Comparison of ENCODE assay signal across 9 cellular contexts in the genomic region with DNA sequence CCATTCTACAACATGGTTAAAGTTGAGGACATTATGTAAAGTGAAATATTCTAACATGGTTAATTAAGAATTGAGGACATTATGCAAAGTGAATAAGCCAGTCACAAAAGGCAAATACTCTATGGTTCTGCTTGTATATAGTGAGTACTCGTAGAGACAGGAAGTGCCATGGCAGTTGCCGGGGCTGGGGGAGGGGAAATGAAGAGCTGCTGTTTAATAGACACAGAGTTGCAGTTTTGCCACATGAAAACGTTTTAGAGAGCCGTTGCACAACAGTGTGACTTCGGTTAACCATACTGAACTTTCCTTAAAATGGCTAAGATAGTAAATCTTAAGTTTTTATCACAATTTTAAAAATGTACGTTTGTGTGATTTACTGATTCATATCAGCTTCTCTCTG.
DNase-seq lines count a peak whose midpoint lies in the region; ATAC-seq lines count a peak whose summit lies in the region.
"Had no signal": no experiment of that assay in that cellular context is flagged by ENCODE, and none has a peak within 500 bp of the region (broad histone marks: within the 10 kb centered on the region; RNA-seq: fewer than 3 reads in every experiment).

No MANE protein-coding gene starts in this region.

- ATAC-seq in GM21529 (IDR thresholded peaks at IDR 0.05; ENCODE audit: unreplicated experiment) (no peak), GM21825 (IDR thresholded peaks at IDR 0.05; ENCODE audit: unreplicated experiment) (no peak)

- no peaks in the 10 kb centered on the region for H3K27me3 ChIP-seq in CD8-positive, alpha-beta memory T cell (ENCODE audit: insufficient read depth, low read length, poor library complexity, severe bottlenecking)

- no peaks in the 10 kb centered on the region for H3K36me3 ChIP-seq in CD8-positive, alpha-beta memory T cell (ENCODE audit: insufficient read depth, low read length)

- peak; percentile 28 to 78 (median 61) for DNase-seq in CD8-positive, alpha-beta memory T cell
- peak in 4 of 5 donors; percentile 33 to 80 (median 47) for DNase-seq in T-helper 1 cell
- DNase-seq in activated T-helper 2 cell treated with anti-CD3 and anti-CD28 coated beads, Interferon-gamma antibody, Interleukin-2, Interleukin-4, amounts not matched to agents 10 μg/mL and 5 μg/mL and 100 μg/mL, durations not matched to agents 14 hours and 24 hours and 36 hours (ENCODE audit: low spot score): peak; percentile 56
- peak; percentile 58 for DNase-seq in stimulated activated CD4-positive, alpha-beta T cell treated with anti-CD3 and anti-CD28 coated beads, Interleukin-1b, Interleukin-23, amount 100 ng/mL, for 48 hours
- no peak for DNase-seq in GM03348 (ENCODE audit: low spot score)
- no peak for DNase-seq in NCI-H1092 treated with DMSO at 0.1 percent for 48 hours (lab: John Stamatoyannopoulos, UW)
- DNase-seq: NCI-H1105 treated with DMSO at 0.1 percent for 48 hours had no signal

- intact Hi-C loops in activated T-helper 2 cell treated with anti-CD3 and anti-CD28 coated beads, Interferon-gamma antibody, Interleukin-2, Interleukin-4, amounts not matched to agents 10 μg/mL and 5 μg/mL and 100 μg/mL, durations not matched to agents 14 hours and 24 hours and 36 hours (cut with micrococcal nuclease): loop anchor here (1.0 kb wide), 1 partner anchor 12 kb away; no protein-coding TSS in a partner anchor

- CTCF ChIA-PET in CD8-positive, alpha-beta memory T cell (lab: Charles Lee): no interaction called here

- POLR2A ChIA-PET in CD8-positive, alpha-beta memory T cell (lab: Charles Lee): interaction anchor here (0.7 kb wide), 1 partner anchor 26 kb away, joined by 3 read pairs; no protein-coding TSS in a partner anchor

- H3K9me3 ChIP-seq in CD8-positive, alpha-beta memory T cell (ENCODE audit: low read length): no peaks in the 10 kb centered on the region

- peak overlapping the region in 6 of 7 donors; percentile 39 to 77 (median 68) for H3K4me3 Mint-ChIP-seq in CD8-positive, alpha-beta memory T cell
- H3K4me3 Mint-ChIP-seq in activated T-helper 2 cell treated with anti-CD3 and anti-CD28 coated beads, Interferon-gamma antibody, Interleukin-2, Interleukin-4, amounts not matched to agents 10 μg/mL and 5 μg/mL and 100 μg/mL, durations not matched to agents 14 hours and 24 hours and 36 hours (ENCODE audit: low read depth): peak overlapping the region; percentile 6

- peak overlapping the region; percentile 19 for H3K4me3 ChIP-seq in CD8-positive, alpha-beta memory T cell (ENCODE audit: low read length)

- H3K27ac ChIP-seq in CD8-positive, alpha-beta memory T cell (ENCODE audit: low read depth, low read length): no peak overlapping the region

- H3K36me3 Mint-ChIP-seq in CD8-positive, alpha-beta memory T cell: no peaks in the 10 kb centered on the region
- H3K36me3 Mint-ChIP-seq in activated T-helper 2 cell treated with anti-CD3 and anti-CD28 coated beads, Interferon-gamma antibody, Interleukin-2, Interleukin-4, amounts not matched to agents 10 μg/mL and 5 μg/mL and 100 μg/mL, durations not matched to agents 14 hours and 24 hours and 36 hours (ENCODE audit: low read depth): peaks cover 14% of the 10 kb centered on the region

- peaks cover 40% of the 10 kb centered on the region for H3K4me1 ChIP-seq in CD8-positive, alpha-beta memory T cell (ENCODE audit: insufficient read depth, low read length)

- peaks cover 0 to 5% of the 10 kb centered on the region in 2 donors for H3K27me3 Mint-ChIP-seq in CD8-positive, alpha-beta memory T cell
- peaks cover 2% of the 10 kb centered on the region for H3K27me3 Mint-ChIP-seq in activated T-helper 2 cell treated with anti-CD3 and anti-CD28 coated beads, Interferon-gamma antibody, Interleukin-2, Interleukin-4, amounts not matched to agents 10 μg/mL and 5 μg/mL and 100 μg/mL, durations not matched to agents 14 hours and 24 hours and 36 hours (ENCODE audit: low read depth)

- H3K9me3 Mint-ChIP-seq in CD8-positive, alpha-beta memory T cell: no peaks in the 10 kb centered on the region
- peaks cover 8% of the 10 kb centered on the region for H3K9me3 Mint-ChIP-seq in activated T-helper 2 cell treated with anti-CD3 and anti-CD28 coated beads, Interferon-gamma antibody, Interleukin-2, Interleukin-4, amounts not matched to agents 10 μg/mL and 5 μg/mL and 100 μg/mL, durations not matched to agents 14 hours and 24 hours and 36 hours

- H3K27ac Mint-ChIP-seq in CD8-positive, alpha-beta memory T cell: peak overlapping the region; percentile 19 to 89 (median 78)
- peak overlapping the region; percentile 79 for H3K27ac Mint-ChIP-seq in activated T-helper 2 cell treated with anti-CD3 and anti-CD28 coated beads, Interferon-gamma antibody, Interleukin-2, Interleukin-4, amounts not matched to agents 10 μg/mL and 5 μg/mL and 100 μg/mL, durations not matched to agents 14 hours and 24 hours and 36 hours

- peaks cover 22 to 56% (median 45%) of the 10 kb centered on the region in 3 donors for H3K4me1 Mint-ChIP-seq in CD8-positive, alpha-beta memory T cell
- peaks cover 55% of the 10 kb centered on the region for H3K4me1 Mint-ChIP-seq in activated T-helper 2 cell treated with anti-CD3 and anti-CD28 coated beads, Interferon-gamma antibody, Interleukin-2, Interleukin-4, amounts not matched to agents 10 μg/mL and 5 μg/mL and 100 μg/mL, durations not matched to agents 14 hours and 24 hours and 36 hours (ENCODE audit: low read depth)

Comparison
In these comparisons a context has a peak if more than half of its experiments do, and no peak if none do; other contexts are left out.
1. DNase-seq: peak in CD8-positive, alpha-beta memory T cell (5 of 5), T-helper 1 cell (4 of 5), activated T-helper 2 cell treated with anti-CD3 and anti-CD28 coated beads, Interferon-gamma antibody, Interleukin-2, Interleukin-4, amounts not matched to agents 10 μg/mL and 5 μg/mL and 100 μg/mL, durations not matched to agents 14 hours and 24 hours and 36 hours (single experiment) and stimulated activated CD4-positive, alpha-beta T cell treated with anti-CD3 and anti-CD28 coated beads, Interleukin-1b, Interleukin-23, amount 100 ng/mL, for 48 hours (single experiment); none in GM03348 (single experiment) and NCI-H1092 treated with DMSO at 0.1 percent for 48 hours (single experiment).